ENCODE assay signal across 13 cellular contexts in genomic region chr19:18775586-18776287, GRCh38. TPM values are rescaled to one million over a fixed set of nuclear protein-coding genes. Genes with fewer than 3 reads are reported as not detected.
DNase-seq lines count a peak whose midpoint lies in the region; ATAC-seq and TF ChIP-seq lines count a peak whose summit lies in the region.
"Had no signal": no experiment of that assay in that cellular context is flagged by ENCODE, and none has a peak within 500 bp of the region (broad histone marks: within the 10 kb centered on the region; RNA-seq: fewer than 3 reads in every experiment).

No MANE protein-coding gene starts in this region.

- no peak overlapping the region for H2AFZ ChIP-seq in osteoblast (ENCODE audit: low read length)

- H3K27me3 Mint-ChIP-seq in type B pancreatic cell = peaks cover 12% of the 10 kb centered on the region
- H3K27me3 Mint-ChIP-seq: activated CD4-positive, alpha-beta memory T cell treated with anti-CD3 and anti-CD28 coated beads for 36 hours had no signal

- H3K4me1 ChIP-seq in osteoblast (ENCODE audit: insufficient read depth, low read length) (peaks cover 14% of the 10 kb centered on the region), esophagus squamous epithelium (peaks cover 0 to 12% (median 0%) of the 10 kb centered on the region in 3 donors)
- H3K4me1 ChIP-seq: prostate gland had no signal

- intact Hi-C loops in esophagus squamous epithelium (cut with DNase I) = no loop called here

- H3K27me3 ChIP-seq in osteoblast (ENCODE audit: insufficient read depth, low read length) (no peaks in the 10 kb centered on the region), esophagus squamous epithelium (peaks cover 0 to 58% (median 0%) of the 10 kb centered on the region in 4 donors)

- H3K27ac Mint-ChIP-seq in type B pancreatic cell = no peak overlapping the region
- H3K27ac Mint-ChIP-seq: activated CD4-positive, alpha-beta memory T cell treated with anti-CD3 and anti-CD28 coated beads for 36 hours; activated T-cell treated with anti-CD3 and anti-CD28 coated beads, Interleukin-2, amount 50 U/mL, for 72 hours had no signal

- 87% methylated on average over 13 of the region's 33 CpGs; no CpG with 5 or more reads in 1 of the 2 donors for WGBS in esophagus squamous epithelium, 2 donors

- no peaks in the 10 kb centered on the region for H3K4me1 Mint-ChIP-seq in type B pancreatic cell (ENCODE audit: unreplicated experiment)

- H3K27ac ChIP-seq in osteoblast (ENCODE audit: low read depth, low read length) (peak overlapping the region; percentile 73), esophagus squamous epithelium (no peak overlapping the region)
- H3K27ac ChIP-seq: epithelial cell of prostate, prostate gland had no signal

- TF ChIP-seq CTCF in GM20000 (IDR thresholded peaks at IDR 0.05; ENCODE audit: extremely low read depth, missing control alignments) = no peak
- TF ChIP-seq CTCF in cardiac fibroblast (IDR thresholded peaks at IDR 0.05; ENCODE audit: low read depth, low read length) = no peak
- no peak for TF ChIP-seq CTCF in osteoblast (IDR thresholded peaks at IDR 0.05; ENCODE audit: extremely low read depth, low read depth, low read length)
- no peak for TF ChIP-seq CTCF in esophagus squamous epithelium (IDR thresholded peaks at IDR 0.05)
- no peak for TF ChIP-seq CTCF in type B pancreatic cell (conservative IDR thresholded peaks at IDR 0.05)

- no peaks in the 10 kb centered on the region for H3K79me2 ChIP-seq in osteoblast (ENCODE audit: insufficient read depth, low read length)

- H3K36me3 Mint-ChIP-seq in type B pancreatic cell = no peaks in the 10 kb centered on the region
- H3K36me3 Mint-ChIP-seq: activated CD4-positive, alpha-beta memory T cell treated with anti-CD3 and anti-CD28 coated beads for 36 hours had no signal

- peaks cover 3% of the 10 kb centered on the region for H4K20me1 ChIP-seq in osteoblast (ENCODE audit: insufficient read depth, low read length)

- DNase-seq in GM20000 (ENCODE audit: low spot score) = peak; percentile 44
- peak; percentile 35 for DNase-seq in NCI-H226
- peak; percentile 28 to 69 for DNase-seq in cardiac fibroblast (ENCODE audit: low read depth in 2 of 2)
- DNase-seq in osteoblast (ENCODE audit: insufficient read length, low spot score, missing footprints) = peak; percentile 100
- DNase-seq in stimulated activated naive CD8-positive, alpha-beta T cell treated with anti-CD3 and anti-CD28 coated beads, Interleukin-15, Interleukin-2, amounts not matched to agents 100 U/mL and 50 U/mL, for 24 hours = no peak
- no peak for DNase-seq in esophagus squamous epithelium (lab: John Stamatoyannopoulos, UW)
- DNase-seq in type B pancreatic cell (ENCODE audit: extremely low spot score, unreplicated experiment) = no peak
- DNase-seq: activated CD4-positive, alpha-beta memory T cell treated with anti-CD3 and anti-CD28 coated beads for 36 hours; activated T-cell treated with anti-CD3 and anti-CD28 coated beads, Interleukin-2, amount 50 U/mL, for 72 hours; hippocampal formation; left cardiac atrium had no signal

- H3K4me3 Mint-ChIP-seq in type B pancreatic cell = no peak overlapping the region
- H3K4me3 Mint-ChIP-seq: activated CD4-positive, alpha-beta memory T cell treated with anti-CD3 and anti-CD28 coated beads for 36 hours; activated T-cell treated with anti-CD3 and anti-CD28 coated beads, Interleukin-2, amount 50 U/mL, for 72 hours had no signal

- ATAC-seq in stimulated activated naive CD8-positive, alpha-beta T cell treated with anti-CD3 and anti-CD28 coated beads, Interleukin-15, Interleukin-2, amounts not matched to agents 100 U/mL and 50 U/mL, for 24 hours = no peak
- ATAC-seq: activated T-cell treated with anti-CD3 and anti-CD28 coated beads, Interleukin-2, amount 50 U/mL, for 72 hours had no signal

- H3K4me3 ChIP-seq in cardiac fibroblast (replicated peaks in 1 of 2; ENCODE audit: low read depth in 2 of 2, low read length in 2 of 2) (no peak overlapping the region), osteoblast (ENCODE audit: insufficient read depth, low read length) (peak overlapping the region; percentile 3), esophagus squamous epithelium (no peak overlapping the region)
- H3K4me3 ChIP-seq: prostate gland had no signal

- H3K36me3 ChIP-seq in osteoblast (ENCODE audit: insufficient read depth, low read length) (no peaks in the 10 kb centered on the region), esophagus squamous epithelium (no peaks in the 10 kb centered on the region)
- H3K36me3 ChIP-seq: prostate gland had no signal

- peak overlapping the region; percentile 44 for H3K4me2 ChIP-seq in osteoblast (ENCODE audit: insufficient read depth, low read length)

- H3K9me3 Mint-ChIP-seq in type B pancreatic cell = no peaks in the 10 kb centered on the region
- H3K9me3 Mint-ChIP-seq: activated CD4-positive, alpha-beta memory T cell treated with anti-CD3 and anti-CD28 coated beads for 36 hours; activated T-cell treated with anti-CD3 and anti-CD28 coated beads, Interleukin-2, amount 50 U/mL, for 72 hours had no signal

- no peaks in the 10 kb centered on the region for H3K9me3 ChIP-seq in osteoblast (ENCODE audit: low read depth, low read length)
- H3K9me3 ChIP-seq in esophagus squamous epithelium = no peaks in the 10 kb centered on the region
- H3K9me3 ChIP-seq: prostate gland had no signal

- TF ChIP-seq POLR2A in esophagus squamous epithelium (IDR thresholded peaks at IDR 0.05) = no peak

RNA-seq across cellular contexts. Expression of gene COMP, which starts 15.4 kb away (rescaled TPM):
- total RNA-seq in osteoblast = 12.4 and 14.8 TPM in 2 replicates
- total RNA-seq in esophagus squamous epithelium = 1 to 10 TPM in 3 of 4 donors, not detected in 1; 1.3 to 8.0 (median 5.3) TPM
- 0.12 and 0.43 TPM in 2 replicates for total RNA-seq in type B pancreatic cell (ENCODE audit: low replicate concordance)
- total RNA-seq: activated CD4-positive, alpha-beta memory T cell treated with anti-CD3 and anti-CD28 coated beads for 36 hours; activated T-cell treated with anti-CD3 and anti-CD28 coated beads, Interleukin-2, amount 50 U/mL, for 72 hours had no signal

RNA-seq across cellular contexts. Expression of gene UPF1, which starts 56.0 kb away (rescaled TPM):
- total RNA-seq in osteoblast (36.6 and 41.0 TPM in 2 replicates), esophagus squamous epithelium (10 to 100 TPM; 31.6 to 69.7 (median 55.6) TPM), type B pancreatic cell (ENCODE audit: low replicate concordance) (72.1 and 76.5 TPM in 2 replicates)

Comparison
In these comparisons a context has a peak if more than half of its experiments do, and no peak if none do; other contexts are left out.
1. DNase-seq: peak in GM20000 (single experiment), NCI-H226 (single experiment), cardiac fibroblast (2 of 2) and osteoblast (single experiment); none in stimulated activated naive CD8-positive, alpha-beta T cell treated with anti-CD3 and anti-CD28 coated beads, Interleukin-15, Interleukin-2, amounts not matched to agents 100 U/mL and 50 U/mL, for 24 hours (single experiment), esophagus squamous epithelium (single experiment) and type B pancreatic cell (single experiment).